8 cellular contexts compared by ENCODE assay signal in genomic region chr5:1666812-1667588, GRCh38.
DNase-seq lines count a peak whose midpoint lies in the region; ATAC-seq lines count a peak whose summit lies in the region.

No MANE protein-coding gene starts in this region.

- H3K36me3 Mint-ChIP-seq in effector memory CD8-positive, alpha-beta T cell (ENCODE audit: insufficient read depth) = no peaks in the 10 kb centered on the region
- H3K36me3 Mint-ChIP-seq in naive B cell = peaks cover 0 to 9% of the 10 kb centered on the region in 2 donors

- peak overlapping the region; percentile 76 to 93 (median 88) for H3K4me2 ChIP-seq in BLaER1 treated with 17β-estradiol and CSF1 and Interleukin-3, amounts not matched to agents 10 nM and 100 nM

- H3K9me3 ChIP-seq in BLaER1 treated with 17β-estradiol and CSF1 and Interleukin-3, amounts not matched to agents 10 nM and 100 nM (replicated peaks in 1 of 11) = peaks cover 0 to 9% (median 0%) of the 10 kb centered on the region in 11 experiments; a peak in 4 of 22 replicates
- H3K9me3 ChIP-seq in HAP-1 = no peaks in the 10 kb centered on the region

- peaks cover 5 to 9% of the 10 kb centered on the region in 2 donors for H3K4me1 Mint-ChIP-seq in effector memory CD8-positive, alpha-beta T cell (ENCODE audit: low read depth in 2 of 2)
- H3K4me1 Mint-ChIP-seq in naive B cell = peaks cover 9 to 16% (median 12%) of the 10 kb centered on the region in 3 donors

- H3K27ac Mint-ChIP-seq in effector memory CD8-positive, alpha-beta T cell = no peak overlapping the region
- no peak overlapping the region for H3K27ac Mint-ChIP-seq in naive B cell

- no peak overlapping the region for H3K27ac ChIP-seq in BLaER1 treated with 17β-estradiol and CSF1 and Interleukin-3, amounts not matched to agents 10 nM and 100 nM

- ATAC-seq in effector memory CD8-positive, alpha-beta T cell (replicated peaks) = peak; percentile 37
- ATAC-seq in naive B cell (ENCODE audit: low read depth in 2 of 2) (peak; percentile 41 to 42), HG03571 (IDR thresholded peaks at IDR 0.05; ENCODE audit: unreplicated experiment) (no peak)

- H3K36me3 ChIP-seq in BLaER1 treated with 17β-estradiol and CSF1 and Interleukin-3, amounts not matched to agents 10 nM and 100 nM = no peaks in the 10 kb centered on the region
- H3K36me3 ChIP-seq in HAP-1 (replicated peaks) = no peaks in the 10 kb centered on the region

- peaks cover 74 to 89% of the 10 kb centered on the region in 2 donors for H3K27me3 Mint-ChIP-seq in effector memory CD8-positive, alpha-beta T cell
- peaks cover 65 to 87% (median 72%) of the 10 kb centered on the region in 3 donors for H3K27me3 Mint-ChIP-seq in naive B cell

- H3K4me3 ChIP-seq in BLaER1 treated with 17β-estradiol and CSF1 and Interleukin-3, amounts not matched to agents 10 nM and 100 nM = peak overlapping the region; percentile 18 to 64 (median 45); a peak in 16 of 20 replicates
- peak overlapping the region; percentile 26 for H3K4me3 ChIP-seq in HAP-1

- no peaks in the 10 kb centered on the region for H3K9me3 Mint-ChIP-seq in effector memory CD8-positive, alpha-beta T cell
- peaks cover 0 to 8% (median 0%) of the 10 kb centered on the region in 7 donors for H3K9me3 Mint-ChIP-seq in naive B cell

- H3K27me3 ChIP-seq in BLaER1 treated with 17β-estradiol and CSF1 and Interleukin-3, amounts not matched to agents 10 nM and 100 nM = peaks cover 47 to 57% (median 53%) of the 10 kb centered on the region in 11 experiments
- H3K27me3 ChIP-seq in HAP-1 (ENCODE audit: low read depth) = peaks cover 5% of the 10 kb centered on the region; the same call in 1 of the 2 replicates

- DNase-seq in HAP-1 (ENCODE audit: low spot score in 2 of 2) = peak; percentile 29 to 86
- peak; percentile 23 for DNase-seq in UCSD-AML1 (lab: John Stamatoyannopoulos, UW; ENCODE audit: unreplicated experiment)
- DNase-seq in effector memory CD8-positive, alpha-beta T cell = peak; percentile 32 to 45 (median 33)
- peak; percentile 42 for DNase-seq in naive B cell
- DNase-seq in GM19240 (ENCODE audit: insufficient read length, low spot score) = no peak
- no peak for DNase-seq in SW 1271 (lab: John Stamatoyannopoulos, UW)

- H3K4me1 ChIP-seq in BLaER1 treated with 17β-estradiol and CSF1 and Interleukin-3, amounts not matched to agents 10 nM and 100 nM = peaks cover 14 to 34% (median 19%) of the 10 kb centered on the region in 10 experiments; a peak in 19 of 20 replicates
- H3K4me1 ChIP-seq in HAP-1 = no peaks in the 10 kb centered on the region; the same call in 1 of the 2 replicates

- peak overlapping the region in 10 of 11 experiments; percentile 21 to 72 (median 45); a peak in 11 of 22 replicates for H3K9ac ChIP-seq in BLaER1 treated with 17β-estradiol and CSF1 and Interleukin-3, amounts not matched to agents 10 nM and 100 nM

- in situ Hi-C loops in HAP-1 (cut with MboI; ENCODE audit: low sequenced_read_pairs) = loop anchor here (25.0 kb wide), 1 partner anchor 1245 kb away; no protein-coding TSS in a partner anchor

- peaks cover 0 to 25% (median 0%) of the 10 kb centered on the region in 11 experiments; a peak in 8 of 22 replicates for H4K20me1 ChIP-seq in BLaER1 treated with 17β-estradiol and CSF1 and Interleukin-3, amounts not matched to agents 10 nM and 100 nM

- peak overlapping the region; percentile 29 to 41 for H3K4me3 Mint-ChIP-seq in effector memory CD8-positive, alpha-beta T cell
- peak overlapping the region in 4 of 8 donors; percentile 8 to 60 (median 54) for H3K4me3 Mint-ChIP-seq in naive B cell

Comparison
In these comparisons a context has a peak if more than half of its experiments do, and no peak if none do; other contexts are left out.
1. DNase-seq: peak in HAP-1 (2 of 2), UCSD-AML1 (single experiment), effector memory CD8-positive, alpha-beta T cell (3 of 3) and naive B cell (single experiment); none in GM19240 (single experiment) and SW 1271 (0 of 2).